13 cellular contexts compared by ENCODE assay signal in the genomic region with DNA sequence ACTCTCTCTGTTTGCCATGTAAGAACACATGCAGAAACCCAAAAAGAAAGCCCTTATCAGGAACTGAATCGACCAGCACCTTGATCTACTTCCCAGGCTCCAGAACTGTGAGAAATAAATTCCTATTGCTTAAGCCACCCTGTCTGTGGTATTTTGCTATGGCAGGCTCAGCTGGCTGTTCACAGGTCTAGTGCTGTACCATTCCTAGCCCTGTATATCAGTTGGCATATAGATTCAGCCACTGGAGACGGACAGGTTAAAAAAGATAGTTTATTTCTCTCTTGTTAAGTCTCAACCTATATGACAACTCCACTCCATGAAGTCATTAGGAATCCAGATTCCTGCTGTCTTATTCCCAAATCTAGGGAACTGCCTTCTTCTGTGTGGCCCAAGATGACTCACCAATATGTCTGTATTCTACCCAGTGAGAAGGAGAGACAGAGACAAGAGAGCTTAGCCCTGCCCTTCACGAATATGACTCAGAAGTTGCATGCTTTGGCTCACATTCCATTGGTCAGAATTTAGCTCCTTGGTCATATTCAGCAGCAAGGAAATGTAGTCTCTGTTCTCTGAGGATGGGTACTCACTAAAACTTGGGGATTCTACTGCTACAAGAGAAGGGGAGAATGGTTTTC. TPM values are rescaled to one million over a fixed set of nuclear protein-coding genes. Genes with fewer than 3 reads are reported as not detected.
DNase-seq lines count a peak whose midpoint lies in the region; ATAC-seq and TF ChIP-seq lines count a peak whose summit lies in the region.
"Had no signal": no experiment of that assay in that cellular context is flagged by ENCODE, and none has a peak within 500 bp of the region (broad histone marks: within the 10 kb centered on the region; RNA-seq: fewer than 3 reads in every experiment).

No MANE protein-coding gene starts in this region.

- peak; percentile 52 for ATAC-seq in activated naive CD8-positive, alpha-beta T cell treated with anti-CD3 and anti-CD28 coated beads, Interleukin-2, amount 50 U/mL, for 24 hours
- no peak for ATAC-seq in GM21737 (IDR thresholded peaks at IDR 0.05; ENCODE audit: unreplicated experiment)

- peak overlapping the region; percentile 33 for H3K27ac ChIP-seq in SJSA1

- H3K27me3 ChIP-seq in SJSA1 (replicated peaks): no peaks in the 10 kb centered on the region

- H3K9me3 Mint-ChIP-seq in activated naive CD8-positive, alpha-beta T cell treated with anti-CD3 and anti-CD28 coated beads, Interleukin-2, amount 50 U/mL, for 24 hours: no peaks in the 10 kb centered on the region
- H3K9me3 Mint-ChIP-seq in activated naive CD8-positive, alpha-beta T cell treated with anti-CD3 and anti-CD28 coated beads for 36 hours: no peaks in the 10 kb centered on the region
- H3K9me3 Mint-ChIP-seq: activated T-cell treated with anti-CD3 and anti-CD28 coated beads, Interleukin-2, amount 50 U/mL, for 24 hours had no signal

- H3K36me3 ChIP-seq in SJSA1: no peaks in the 10 kb centered on the region

- H3K4me1 Mint-ChIP-seq in activated naive CD8-positive, alpha-beta T cell treated with anti-CD3 and anti-CD28 coated beads, Interleukin-2, amount 50 U/mL, for 24 hours: peaks cover 6% of the 10 kb centered on the region
- no peaks in the 10 kb centered on the region for H3K4me1 Mint-ChIP-seq in activated naive CD8-positive, alpha-beta T cell treated with anti-CD3 and anti-CD28 coated beads for 36 hours

- no peak overlapping the region for H3K4me3 Mint-ChIP-seq in activated naive CD8-positive, alpha-beta T cell treated with anti-CD3 and anti-CD28 coated beads, Interleukin-2, amount 50 U/mL, for 24 hours
- no peak overlapping the region for H3K4me3 Mint-ChIP-seq in activated naive CD8-positive, alpha-beta T cell treated with anti-CD3 and anti-CD28 coated beads for 36 hours
- H3K4me3 Mint-ChIP-seq: activated T-cell treated with anti-CD3 and anti-CD28 coated beads, Interleukin-2, amount 50 U/mL, for 24 hours had no signal

- no peaks in the 10 kb centered on the region; the same call in 1 of the 2 replicates for H3K9me3 ChIP-seq in SJSA1 (replicated peaks)

- no peak overlapping the region for H3K4me3 ChIP-seq in SJSA1
- no peak overlapping the region for H3K4me3 ChIP-seq in fibroblast of mammary gland (ENCODE audit: control insufficient read depth, low read depth, low read length)

- DNase-seq in activated naive CD8-positive, alpha-beta T cell treated with anti-CD3 and anti-CD28 coated beads, Interleukin-2, amount 50 U/mL, for 24 hours: no peak
- DNase-seq in activated naive CD8-positive, alpha-beta T cell treated with anti-CD3 and anti-CD28 coated beads for 36 hours: no peak
- DNase-seq in SJSA1 (ENCODE audit: low read depth in 1 of 2, low spot score in 2 of 2) (peak; percentile 80 to 86), fibroblast of mammary gland (ENCODE audit: low read depth) (peak; percentile 97), smooth muscle cell of the brain vasculature (ENCODE audit: low read depth, low spot score) (peak; percentile 45), NCI-H446 (lab: John Stamatoyannopoulos, UW) (no peak), DMS79 treated with DMSO at 0.1 percent for 48 hours (lab: John Stamatoyannopoulos, UW) (no peak)
- DNase-seq: activated T-cell treated with anti-CD3 and anti-CD28 coated beads, Interleukin-2, amount 50 U/mL, for 24 hours; left cardiac atrium; NCI-H2171; stimulated activated naive CD4-positive, alpha-beta T cell treated with Interleukin-2 at 50 U/mL for 16 hours had no signal

- H3K27me3 Mint-ChIP-seq in activated naive CD8-positive, alpha-beta T cell treated with anti-CD3 and anti-CD28 coated beads, Interleukin-2, amount 50 U/mL, for 24 hours: peaks cover 11% of the 10 kb centered on the region
- H3K27me3 Mint-ChIP-seq in activated naive CD8-positive, alpha-beta T cell treated with anti-CD3 and anti-CD28 coated beads for 36 hours: peaks cover 20% of the 10 kb centered on the region

- TF ChIP-seq CTCF in fibroblast of mammary gland (conservative IDR thresholded peaks at IDR 0.05; ENCODE audit: control insufficient read depth, insufficient read depth, low read depth, low read length): no peak

- H3K36me3 Mint-ChIP-seq in activated naive CD8-positive, alpha-beta T cell treated with anti-CD3 and anti-CD28 coated beads, Interleukin-2, amount 50 U/mL, for 24 hours (ENCODE audit: low read depth): no peaks in the 10 kb centered on the region
- H3K36me3 Mint-ChIP-seq in activated naive CD8-positive, alpha-beta T cell treated with anti-CD3 and anti-CD28 coated beads for 36 hours: no peaks in the 10 kb centered on the region

- H3K27ac Mint-ChIP-seq in activated naive CD8-positive, alpha-beta T cell treated with anti-CD3 and anti-CD28 coated beads, Interleukin-2, amount 50 U/mL, for 24 hours: no peak overlapping the region
- no peak overlapping the region for H3K27ac Mint-ChIP-seq in activated naive CD8-positive, alpha-beta T cell treated with anti-CD3 and anti-CD28 coated beads for 36 hours
- H3K27ac Mint-ChIP-seq: activated T-cell treated with anti-CD3 and anti-CD28 coated beads, Interleukin-2, amount 50 U/mL, for 24 hours had no signal

- peaks cover 11% of the 10 kb centered on the region for H3K4me1 ChIP-seq in SJSA1 (replicated peaks)

RNA-seq across cellular contexts. Expression of gene PLEKHG7, which starts 57.0 kb away (rescaled TPM):
- not detected for total RNA-seq in activated naive CD8-positive, alpha-beta T cell treated with anti-CD3 and anti-CD28 coated beads for 36 hours
- total RNA-seq in SJSA1 (2014; rRNA removed; shearing (Covaris generic)): not detected in 2 replicates
- total RNA-seq: dermis microvascular lymphatic vessel endothelial cell, left cardiac atrium had no signal

Comparison
In these comparisons a context has a peak if more than half of its experiments do, and no peak if none do; other contexts are left out.
1. DNase-seq: peak in SJSA1 (2 of 2), fibroblast of mammary gland (single experiment) and smooth muscle cell of the brain vasculature (single experiment); none in activated naive CD8-positive, alpha-beta T cell treated with anti-CD3 and anti-CD28 coated beads, Interleukin-2, amount 50 U/mL, for 24 hours (single experiment), activated naive CD8-positive, alpha-beta T cell treated with anti-CD3 and anti-CD28 coated beads for 36 hours (single experiment), NCI-H446 (0 of 2) and DMS79 treated with DMSO at 0.1 percent for 48 hours (single experiment).